In genomic region chr5:174726916-174727793, GRCh38 we compare ENCODE assay signal across 32 cellular contexts. TPM values are rescaled to one million over a fixed set of nuclear protein-coding genes. Genes with fewer than 3 reads are reported as not detected.
A peak's percentile ranks its signal among the peaks of the same experiment; 100 is the strongest.
DNase-seq lines count a peak whose midpoint lies in the region; ATAC-seq and TF ChIP-seq lines count a peak whose summit lies in the region.
"Had no signal": no experiment of that assay in that cellular context is flagged by ENCODE, and none has a peak within 500 bp of the region (broad histone marks: within the 10 kb centered on the region; RNA-seq: fewer than 3 reads in every experiment).

No MANE protein-coding gene starts in this region.

- H3K27ac ChIP-seq in cardiac muscle cell (no peak overlapping the region), parathyroid adenoma (peak overlapping the region; percentile 91)
- H3K27ac ChIP-seq: C4-2B, esophagus squamous epithelium, heart left ventricle, lower lobe of right lung, right lobe of liver, SJCRH30, tibial nerve, WERI-Rb-1 had no signal

- no peak overlapping the region for H2AFZ ChIP-seq in parathyroid adenoma

- intact Hi-C loops in Right ventricle myocardium superior (cut with DNase I), result no loop called here

- no peak for DNase-seq in cardiac muscle cell (ENCODE audit: low read depth in 1 of 2, low spot score in 1 of 2)
- DNase-seq in Right ventricle myocardium superior, result no peak
- no peak for DNase-seq in effector CD8-positive, alpha-beta T cell (lab: John Stamatoyannopoulos, UW)
- DNase-seq in effector CD4-positive, alpha-beta T cell, result no peak
- no peak for DNase-seq in NCI-H526 treated with DMSO at 0.1 percent for 48 hours (lab: John Stamatoyannopoulos, UW)
- DNase-seq: 8988T; activated CD4-positive, alpha-beta T cell treated with anti-CD3 and anti-CD28 coated beads, Interleukin-2, amount 50 U/mL, for 4 hours; activated CD8-positive, alpha-beta memory T cell treated with anti-CD3 and anti-CD28 coated beads, Interleukin-2, amount 10 ng/mL, durations not matched to agents 7 days and 5 days; activated gamma-delta T cell; activated naive CD8-positive, alpha-beta T cell treated with anti-CD3 and anti-CD28 coated beads for 36 hours; activated T-cell treated with anti-CD3 and anti-CD28 coated beads, Interleukin-2, amount 50 U/mL, for 4 hours; anterior cingulate cortex; caudate nucleus; esophagus squamous epithelium; foreskin melanocyte; heart left ventricle; IMR-90; lower lobe of right lung; NCI-H446 treated with DMSO at 0.1 percent for 48 hours; posterior cingulate gyrus; right lobe of liver; SJCRH30; stimulated activated CD4-positive, alpha-beta T cell treated with anti-CD3 and anti-CD28 coated beads, Interleukin-4, amount 100 ng/mL, for 24 hours; T-helper 9 cell; WERI-Rb-1 had no signal

- H3K4me1 ChIP-seq in cardiac muscle cell (ENCODE audit: low read depth), result peaks cover 58% of the 10 kb centered on the region
- H3K4me1 ChIP-seq in iPS-15b (ENCODE audit: control insufficient read depth, insufficient read depth, low read length), result peaks cover 17% of the 10 kb centered on the region
- H3K4me1 ChIP-seq in parathyroid adenoma, result peaks cover 16% of the 10 kb centered on the region
- H3K4me1 ChIP-seq: SJCRH30 had no signal

- H3K4me3 ChIP-seq in cardiac muscle cell (peak overlapping the region; percentile 85), iPS-15b (ENCODE audit: low read depth, low read length) (peak overlapping the region; percentile 26), parathyroid adenoma (ENCODE audit: low read depth, low read length) (peak overlapping the region; percentile 92)
- H3K4me3 ChIP-seq: esophagus squamous epithelium, heart left ventricle, lower lobe of right lung, right lobe of liver, SJCRH30, tibial nerve had no signal

- H3K9ac ChIP-seq in iPS-15b (ENCODE audit: low read depth, low read length), result no peak overlapping the region
- peak overlapping the region; percentile 17 for H3K9ac ChIP-seq in parathyroid adenoma

- peaks cover 38% of the 10 kb centered on the region for H3K79me2 ChIP-seq in parathyroid adenoma

- H3K27me3 ChIP-seq in cardiac muscle cell (peaks cover 30% of the 10 kb centered on the region), iPS-15b (ENCODE audit: control insufficient read depth, insufficient read depth, low read length) (peaks cover 95% of the 10 kb centered on the region), parathyroid adenoma (ENCODE audit: control insufficient read depth, insufficient read depth, low read length) (no peaks in the 10 kb centered on the region)

- H3K36me3 ChIP-seq in cardiac muscle cell (peaks cover 13% of the 10 kb centered on the region), iPS-15b (ENCODE audit: control insufficient read depth, insufficient read depth, low read length) (no peaks in the 10 kb centered on the region), parathyroid adenoma (ENCODE audit: control insufficient read depth, insufficient read depth, low read length) (no peaks in the 10 kb centered on the region)
- H3K36me3 ChIP-seq: esophagus squamous epithelium, lower lobe of right lung, right lobe of liver, tibial nerve, WERI-Rb-1 had no signal

- ATAC-seq in Right ventricle myocardium superior (ENCODE audit: poor library complexity), result no peak
- no peak for ATAC-seq in HG02798 (IDR thresholded peaks at IDR 0.05; ENCODE audit: poor library complexity, unreplicated experiment)
- ATAC-seq: activated CD8-positive, alpha-beta memory T cell treated with anti-CD3 and anti-CD28 coated beads, Interleukin-2, amount 10 ng/mL, durations not matched to agents 7 days and 5 days; activated T-cell treated with anti-CD3 and anti-CD28 coated beads, Interleukin-2, amount 50 U/mL, for 4 hours; HCT116; heart left ventricle; lower lobe of right lung; natural killer cell treated with Interleukin-12 subunit alpha and Interleukin-12 subunit beta and Interleukin-15 and Interleukin-18, amount 100 ng/mL, for 72 hours; right lobe of liver had no signal

- no peaks in the 10 kb centered on the region for H3K9me3 ChIP-seq in cardiac muscle cell (ENCODE audit: low read depth)
- no peaks in the 10 kb centered on the region for H3K9me3 ChIP-seq in iPS-15b (ENCODE audit: control insufficient read depth, insufficient read depth, low read length)
- H3K9me3 ChIP-seq in parathyroid adenoma (ENCODE audit: control insufficient read depth, low read length), result no peaks in the 10 kb centered on the region
- H3K9me3 ChIP-seq: esophagus squamous epithelium, heart left ventricle, lower lobe of right lung, right lobe of liver, SJCRH30, tibial nerve had no signal

- peak overlapping the region; percentile 93 for H3K4me2 ChIP-seq in parathyroid adenoma (ENCODE audit: low read length)

- TF ChIP-seq CTCF in cardiac muscle cell (IDR thresholded peaks at IDR 0.05; ENCODE audit: low read depth, low read length) (no peak), parathyroid adenoma (IDR thresholded peaks at IDR 0.05) (no peak)

RNA-seq across cellular contexts. Expression of gene MSX2, which starts 2.8 kb away (rescaled TPM):
- total RNA-seq in cardiac muscle cell, result 104 and 125 TPM in 2 replicates
- polyA plus RNA-seq in cardiac muscle cell, result 91.8 and 123 TPM in 2 replicates
- total RNA-seq in Right ventricle myocardium superior, result 1.2 TPM
- total RNA-seq: activated CD8-positive, alpha-beta memory T cell treated with anti-CD3 and anti-CD28 coated beads, Interleukin-2, amount 10 ng/mL, durations not matched to agents 7 days and 5 days; activated naive CD8-positive, alpha-beta T cell treated with anti-CD3 and anti-CD28 coated beads for 36 hours; natural killer cell treated with Interleukin-12 subunit alpha and Interleukin-12 subunit beta and Interleukin-15 and Interleukin-18, amount 100 ng/mL, for 72 hours; right lobe of liver had no signal

Comparison
In these comparisons a context has a peak if more than half of its experiments do, and no peak if none do; other contexts are left out.
1. RNA of gene MSX2, which starts 2.8 kb away (total RNA-seq): 104 to 125 TPM in cardiac muscle cell; 1.2 TPM in Right ventricle myocardium superior (single experiment); every median in the first group is over 10 times any median in the second.
2. H3K4me3 ChIP-seq: peak in every context shown above with its lines; median percentile 92 in parathyroid adenoma; 85 in cardiac muscle cell; 26 in iPS-15b.